In the genomic region with DNA sequence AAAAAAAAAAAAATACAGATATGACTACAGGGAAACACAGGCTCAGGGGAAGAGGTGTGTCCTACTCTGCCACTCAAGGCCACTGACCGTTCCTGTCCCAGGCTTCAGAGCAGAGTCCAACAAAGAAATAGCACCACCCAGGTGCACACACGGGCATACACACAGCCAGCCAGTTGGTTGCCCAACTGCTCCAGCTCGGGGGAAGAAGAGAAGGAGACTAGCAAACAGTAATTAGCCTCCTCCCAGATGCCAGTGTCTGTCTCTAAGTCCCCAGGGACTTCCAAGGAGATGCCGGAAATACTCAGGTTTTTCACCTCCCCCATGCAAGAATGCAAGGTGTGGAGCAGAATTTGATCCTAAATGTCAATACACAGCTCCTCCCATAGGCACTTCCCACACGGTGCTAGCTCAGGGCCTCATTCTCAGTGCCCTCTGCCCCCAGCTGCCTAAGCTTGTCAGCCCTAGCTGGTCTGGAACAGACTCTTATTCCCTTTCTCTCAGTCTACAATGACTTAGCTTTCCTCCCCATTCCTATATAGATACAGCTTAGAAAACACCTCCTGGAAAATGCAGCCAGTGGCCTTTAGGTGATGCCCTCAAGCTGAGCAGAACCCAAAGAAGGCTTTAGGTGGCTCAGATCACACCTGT, we compare ENCODE assay signal across 9 cellular contexts. TPM values are rescaled to one million over a fixed set of nuclear protein-coding genes. Genes with fewer than 3 reads are reported as not detected.
DNase-seq lines count a peak whose midpoint lies in the region; ATAC-seq lines count a peak whose summit lies in the region.
"Had no signal": no experiment of that assay in that cellular context is flagged by ENCODE, and none has a peak within 500 bp of the region (broad histone marks: within the 10 kb centered on the region; RNA-seq: fewer than 3 reads in every experiment).

No MANE protein-coding gene starts in this region.

- peak overlapping the region; percentile 76 for H3K4me3 Mint-ChIP-seq in activated CD4-positive, alpha-beta T cell treated with anti-CD3 and anti-CD28 coated beads for 36 hours

- H3K27ac ChIP-seq in SJCRH30 (no peak overlapping the region), substantia nigra (ENCODE audit: low read depth, low read length, poor library complexity, severe bottlenecking) (peak overlapping the region; percentile 13)

- peaks cover 23% of the 10 kb centered on the region for H3K4me1 Mint-ChIP-seq in activated CD4-positive, alpha-beta T cell treated with anti-CD3 and anti-CD28 coated beads for 36 hours

- POLR2A ChIA-PET in activated CD4-positive, alpha-beta T cell treated with anti-CD3 and anti-CD28 coated beads for 36 hours (lab: Charles Lee), result no interaction called here

- peaks cover 14% of the 10 kb centered on the region for H3K36me3 Mint-ChIP-seq in activated CD4-positive, alpha-beta T cell treated with anti-CD3 and anti-CD28 coated beads for 36 hours (ENCODE audit: low read depth)

- H3K27ac Mint-ChIP-seq in activated CD4-positive, alpha-beta T cell treated with anti-CD3 and anti-CD28 coated beads for 36 hours, result no peak overlapping the region

- H3K36me3 ChIP-seq in SJCRH30, result no peaks in the 10 kb centered on the region

- H3K9me3 ChIP-seq in SJCRH30 (replicated peaks), result no peaks in the 10 kb centered on the region
- peaks cover 9% of the 10 kb centered on the region for H3K9me3 ChIP-seq in iPS-18c (ENCODE audit: control insufficient read depth, insufficient read depth, low read length)

- no peak overlapping the region for H3K4me3 ChIP-seq in SJCRH30
- H3K4me3 ChIP-seq in iPS-18c (ENCODE audit: insufficient read depth, low read depth, low read length), result peak overlapping the region; percentile 6; the same call in 1 of the 2 replicates

- no peaks in the 10 kb centered on the region for H3K9me3 Mint-ChIP-seq in activated CD4-positive, alpha-beta T cell treated with anti-CD3 and anti-CD28 coated beads for 36 hours (ENCODE audit: low read depth)

- ATAC-seq in activated CD4-positive, alpha-beta T cell treated with anti-CD3 and anti-CD28 coated beads for 36 hours, result no peak
- ATAC-seq in GM19467 (IDR thresholded peaks at IDR 0.05; ENCODE audit: unreplicated experiment) (no peak), GM18861 (IDR thresholded peaks at IDR 0.05; ENCODE audit: unreplicated experiment) (no peak)

- DNase-seq in activated CD4-positive, alpha-beta T cell treated with anti-CD3 and anti-CD28 coated beads for 36 hours, result no peak
- DNase-seq in activated CD4-positive, alpha-beta T cell treated with anti-CD3 and anti-CD28 coated beads for 4 hours, result no peak
- DNase-seq in SJCRH30 (peak; percentile 17 to 52), substantia nigra (lab: John Stamatoyannopoulos, UW) (no peak), HK-2 (ENCODE audit: unreplicated experiment) (no peak)
- DNase-seq: NCI-H2029 treated with DMSO at 0.1 percent for 48 hours had no signal

- intact Hi-C loops in activated CD4-positive, alpha-beta T cell treated with anti-CD3 and anti-CD28 coated beads for 36 hours (cut with DNase I, micrococcal nuclease), result loop anchor here in 1 of 2 experiments (5.0 kb wide), 3 partner anchors 198 to 742 kb away; partner anchors contain the start of genes ATOSB, DCAF12 and UBAP1

- H3K27me3 ChIP-seq in SJCRH30, result no peaks in the 10 kb centered on the region

- H3K27me3 Mint-ChIP-seq in activated CD4-positive, alpha-beta T cell treated with anti-CD3 and anti-CD28 coated beads for 36 hours, result no peaks in the 10 kb centered on the region

- CTCF ChIA-PET in activated CD4-positive, alpha-beta T cell treated with anti-CD3 and anti-CD28 coated beads for 36 hours (lab: Charles Lee), result interaction anchor here (0.6 to 9.2 kb wide), 6 partner anchors 11 to 116 kb away, joined by 3 to 76 read pairs (median 5); no protein-coding TSS in a partner anchor

- H3K4me1 ChIP-seq in SJCRH30, result peaks cover 12% of the 10 kb centered on the region

RNA-seq across cellular contexts. Expression of gene MYORG, which starts 1.7 kb away (rescaled TPM):
- 1 to 10 TPM; 2.2 to 2.3 TPM for total RNA-seq in activated CD4-positive, alpha-beta T cell treated with anti-CD3 and anti-CD28 coated beads for 36 hours
- 1.7 and 1.8 TPM in 2 replicates for total RNA-seq in SJCRH30 (2014; rRNA removed; shearing (Covaris generic))

RNA-seq across cellular contexts. Expression of gene NUDT2, which starts 45.7 kb away (rescaled TPM):
- 10 to 100 TPM; 14.9 to 22.9 TPM for total RNA-seq in activated CD4-positive, alpha-beta T cell treated with anti-CD3 and anti-CD28 coated beads for 36 hours
- 9.4 TPM in 2 replicates for total RNA-seq in SJCRH30 (2014; rRNA removed; shearing (Covaris generic))

RNA-seq across cellular contexts. Expression of gene KIF24, which starts 46.0 kb away (rescaled TPM):
- 1 to 10 TPM; 5.9 to 7.7 TPM for total RNA-seq in activated CD4-positive, alpha-beta T cell treated with anti-CD3 and anti-CD28 coated beads for 36 hours
- 5.9 and 6.8 TPM in 2 replicates for total RNA-seq in SJCRH30 (2014; rRNA removed; shearing (Covaris generic))

Comparison
In these comparisons a context has a peak if more than half of its experiments do, and no peak if none do; other contexts are left out.
1. DNase-seq: peak in SJCRH30 (2 of 2); none in activated CD4-positive, alpha-beta T cell treated with anti-CD3 and anti-CD28 coated beads for 36 hours (single experiment), activated CD4-positive, alpha-beta T cell treated with anti-CD3 and anti-CD28 coated beads for 4 hours (0 of 2), substantia nigra (0 of 49) and HK-2 (single experiment).